Comparison of ENCODE assay signal across 25 cellular contexts in the genomic region with DNA sequence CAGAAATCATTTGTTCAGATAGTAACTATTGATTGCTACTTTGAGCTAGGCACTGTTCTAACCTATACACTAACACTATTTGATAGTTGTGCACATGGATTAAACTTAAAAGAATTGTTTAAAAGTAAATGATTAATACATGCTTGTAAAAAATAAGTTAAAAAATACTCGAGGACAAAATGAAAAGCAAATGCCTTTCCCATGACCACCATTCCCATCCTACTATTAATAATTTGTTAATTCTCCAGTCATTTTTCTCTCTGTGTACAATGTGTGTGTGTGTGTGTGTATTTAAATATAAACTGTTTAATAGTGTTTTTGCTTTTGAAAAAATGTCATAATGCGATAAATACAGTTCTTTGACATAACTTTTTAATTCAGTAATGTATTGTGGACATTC.
"Had no signal": no experiment of that assay in that cellular context is flagged by ENCODE, and none has a peak within 500 bp of the region (broad histone marks: within the 10 kb centered on the region; RNA-seq: fewer than 3 reads in every experiment).

No MANE protein-coding gene starts in this region.

- DNase-seq: natural killer cell; nephron progenitor cell; pancreas; right cardiac atrium; right lobe of liver; sigmoid colon; small intestine; stimulated activated CD4-positive, alpha-beta T cell treated with anti-CD3 and anti-CD28 coated beads, Interleukin-15, amount 100 ng/mL, for 24 hours; stimulated activated CD4-positive, alpha-beta T cell treated with anti-CD3 and anti-CD28 coated beads, Interleukin-2, amount 100 ng/mL, for 24 hours; stimulated activated CD4-positive, alpha-beta T cell treated with anti-CD3 and anti-CD28 coated beads, Interleukin-2, amount 100 ng/mL, for 48 hours; stimulated activated CD4-positive, alpha-beta T cell treated with anti-CD3 and anti-CD28 coated beads, Interleukin-4, amount 100 ng/mL, for 24 hours; stimulated activated naive B cell treated with anti-CD40 and anti-IgM and Interleukin-4, amounts not matched to agents 10 μg/mL and 1 μg/mL and 100 μg/mL, for 72 hours; stimulated activated naive CD4-positive, alpha-beta T cell treated with Interleukin-2 at 50 U/mL for 16 hours; stomach; thyroid gland; trophoblast cell; upper lobe of left lung had no signal

- H3K4me3 Mint-ChIP-seq: natural killer cell; nephron progenitor cell; neural crest cell; stimulated activated effector memory CD8-positive, alpha-beta T cell treated with anti-CD3 and anti-CD28 coated beads, Interleukin-12 subunit alpha, Interleukin-12 subunit beta, amount 100 ng/mL, for 72 hours; stimulated activated naive B cell treated with anti-CD40 and anti-IgM and Interleukin-4, amounts not matched to agents 10 μg/mL and 1 μg/mL and 100 μg/mL, for 72 hours; stimulated activated naive CD8-positive, alpha-beta T cell treated with anti-CD3 and anti-CD28 coated beads, Interleukin-15, Interleukin-2, amounts not matched to agents 100 ng/mL and 50 ng/mL, for 24 hours had no signal

- H3K9me3 Mint-ChIP-seq: natural killer cell; neural crest cell; stimulated activated effector memory CD8-positive, alpha-beta T cell treated with anti-CD3 and anti-CD28 coated beads, Interleukin-12 subunit alpha, Interleukin-12 subunit beta, amount 100 ng/mL, for 72 hours; stimulated activated naive CD8-positive, alpha-beta T cell treated with anti-CD3 and anti-CD28 coated beads, Interleukin-15, Interleukin-2, amounts not matched to agents 100 ng/mL and 50 ng/mL, for 24 hours had no signal

- H3K36me3 Mint-ChIP-seq: natural killer cell; stimulated activated effector memory CD8-positive, alpha-beta T cell treated with anti-CD3 and anti-CD28 coated beads, Interleukin-12 subunit alpha, Interleukin-12 subunit beta, amount 100 ng/mL, for 72 hours; stimulated activated naive B cell treated with anti-CD40 and anti-IgM and Interleukin-4, amounts not matched to agents 10 μg/mL and 1 μg/mL and 100 μg/mL, for 72 hours had no signal

- H3K4me1 Mint-ChIP-seq: natural killer cell; stimulated activated effector memory CD8-positive, alpha-beta T cell treated with anti-CD3 and anti-CD28 coated beads, Interleukin-12 subunit alpha, Interleukin-12 subunit beta, amount 100 ng/mL, for 72 hours; stimulated activated naive B cell treated with anti-CD40 and anti-IgM and Interleukin-4, amounts not matched to agents 10 μg/mL and 1 μg/mL and 100 μg/mL, for 72 hours had no signal

- H3K27ac Mint-ChIP-seq: natural killer cell; stimulated activated effector memory CD8-positive, alpha-beta T cell treated with anti-CD3 and anti-CD28 coated beads, Interleukin-12 subunit alpha, Interleukin-12 subunit beta, amount 100 ng/mL, for 72 hours; stimulated activated naive B cell treated with anti-CD40 and anti-IgM and Interleukin-4, amounts not matched to agents 10 μg/mL and 1 μg/mL and 100 μg/mL, for 72 hours; stimulated activated naive CD8-positive, alpha-beta T cell treated with anti-CD3 and anti-CD28 coated beads, Interleukin-15, Interleukin-2, amounts not matched to agents 100 ng/mL and 50 ng/mL, for 24 hours had no signal

- H3K27ac ChIP-seq: neutrophil, pancreas, prostate gland, right lobe of liver, sigmoid colon, stomach, thoracic aorta, thyroid gland, tibial nerve, upper lobe of left lung, vagina had no signal
